16 cellular contexts compared by ENCODE assay signal in the genomic region with DNA sequence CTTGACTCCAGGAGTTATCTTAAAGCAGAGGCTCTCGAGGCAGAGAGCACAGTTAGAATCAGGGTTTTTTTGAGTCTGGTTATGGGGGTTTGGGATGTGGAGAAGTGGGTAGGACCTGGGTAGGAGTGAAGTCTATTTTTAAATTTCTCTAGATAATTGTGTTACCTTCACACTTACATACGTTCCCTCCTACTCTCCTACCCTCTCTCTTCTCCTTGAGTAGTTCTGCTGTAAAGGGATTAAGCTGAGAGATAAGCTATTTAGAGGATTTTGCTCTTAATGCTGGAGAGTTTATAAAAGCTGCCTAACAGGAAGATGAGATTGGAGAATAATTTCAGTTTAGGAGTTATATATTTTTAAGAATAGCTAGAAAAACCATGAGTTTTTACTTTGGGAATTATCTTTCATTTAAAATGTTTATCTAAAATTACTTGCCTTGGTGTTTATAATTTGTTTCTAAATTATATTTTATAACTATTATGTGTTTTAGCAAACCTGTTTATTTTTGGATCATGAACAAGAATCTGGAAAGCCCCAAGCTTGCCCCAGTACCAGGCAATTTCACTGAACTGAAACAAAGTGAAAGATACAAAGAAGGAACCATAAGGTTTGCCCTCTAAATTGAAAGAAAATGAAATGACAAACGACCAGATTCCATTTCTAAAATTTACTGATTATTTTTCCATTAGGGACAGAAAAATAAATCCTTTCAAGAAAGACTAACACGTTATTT.
DNase-seq lines count a peak whose midpoint lies in the region; ATAC-seq and TF ChIP-seq lines count a peak whose summit lies in the region.
"Had no signal": no experiment of that assay in that cellular context is flagged by ENCODE, and none has a peak within 500 bp of the region (broad histone marks: within the 10 kb centered on the region; RNA-seq: fewer than 3 reads in every experiment).

No MANE protein-coding gene starts in this region.

- H3K9me3 Mint-ChIP-seq in activated naive CD4-positive, alpha-beta T cell treated with anti-CD3 and anti-CD28 coated beads, Interleukin-2, amount 50 U/mL, for 24 hours = no peaks in the 10 kb centered on the region
- H3K9me3 Mint-ChIP-seq: activated naive CD4-positive, alpha-beta T cell treated with anti-CD3 and anti-CD28 coated beads, Interleukin-2, amount 50 U/mL, for 72 hours had no signal

- H2BK15ac ChIP-seq in mesendoderm (replicated peaks; ENCODE audit: low read depth) = no peak overlapping the region

- no peak overlapping the region for H3K4me3 ChIP-seq in mesendoderm (ENCODE audit: low read length)
- H3K4me3 ChIP-seq in testis = no peak overlapping the region
- H3K4me3 ChIP-seq: gastroesophageal sphincter, K562 had no signal

- no peak overlapping the region for H2AK5ac ChIP-seq in mesendoderm (ENCODE audit: low read length)

- H3K79me1 ChIP-seq in mesendoderm (ENCODE audit: low read length) = peaks cover 24% of the 10 kb centered on the region

- ATAC-seq in T-helper 17 cell = no peak
- no peak for ATAC-seq in HG03457 (IDR thresholded peaks at IDR 0.05; ENCODE audit: unreplicated experiment)
- no peak for ATAC-seq in GM18873 (IDR thresholded peaks at IDR 0.05; ENCODE audit: low FRiP score, unreplicated experiment)
- ATAC-seq in sciatic nerve = no peak
- ATAC-seq: activated naive CD4-positive, alpha-beta T cell treated with anti-CD3 and anti-CD28 coated beads, Interleukin-2, amount 50 U/mL, for 72 hours; gastroesophageal sphincter; HCT116; K562 had no signal

- peak overlapping the region; percentile 37 for H3K27ac Mint-ChIP-seq in activated naive CD4-positive, alpha-beta T cell treated with anti-CD3 and anti-CD28 coated beads, Interleukin-2, amount 50 U/mL, for 24 hours
- peak overlapping the region; percentile 45 for H3K27ac Mint-ChIP-seq in T-helper 17 cell
- H3K27ac Mint-ChIP-seq: activated naive CD4-positive, alpha-beta T cell treated with anti-CD3 and anti-CD28 coated beads, Interleukin-2, amount 50 U/mL, for 72 hours had no signal

- peaks cover 18% of the 10 kb centered on the region for H3K79me2 ChIP-seq in mesendoderm (ENCODE audit: control insufficient read depth, insufficient read depth, low read length)

- WGBS in mesendoderm (ENCODE audit: extremely low coverage, insufficient coverage, low lambda C conversion rate) = no CpG with 5 or more reads among the region's 4 CpGs
- WGBS in testis, 2 donors = 47 to 58% methylated on average over 4 of the region's 4 CpGs

- peaks cover 4% of the 10 kb centered on the region for H3K4me1 ChIP-seq in mesendoderm (ENCODE audit: control insufficient read depth, low read depth, low read length)
- peaks cover 22% of the 10 kb centered on the region for H3K4me1 ChIP-seq in testis

- peaks cover 4% of the 10 kb centered on the region for H3K27me3 Mint-ChIP-seq in activated naive CD4-positive, alpha-beta T cell treated with anti-CD3 and anti-CD28 coated beads, Interleukin-2, amount 50 U/mL, for 24 hours
- peaks cover 15% of the 10 kb centered on the region for H3K27me3 Mint-ChIP-seq in T-helper 17 cell

- TF ChIP-seq CTCF in testis (IDR thresholded peaks at IDR 0.05) = no peak

- H3K36me3 ChIP-seq in mesendoderm (ENCODE audit: control insufficient read depth, insufficient read depth, low read length) = peaks cover 1% of the 10 kb centered on the region
- H3K36me3 ChIP-seq in testis (ENCODE audit: low read depth, missing control alignments) = no peaks in the 10 kb centered on the region

- H3K4me3 Mint-ChIP-seq in activated naive CD4-positive, alpha-beta T cell treated with anti-CD3 and anti-CD28 coated beads, Interleukin-2, amount 50 U/mL, for 24 hours = no peak overlapping the region
- no peak overlapping the region for H3K4me3 Mint-ChIP-seq in T-helper 17 cell

- no peak overlapping the region for H3K4me2 ChIP-seq in mesendoderm (ENCODE audit: low read length)

- no peak overlapping the region for H3K4ac ChIP-seq in mesendoderm (ENCODE audit: low read depth, low read length)

- H3K9me3 ChIP-seq in T-helper 17 cell (ENCODE audit: control insufficient read depth, low read length, poor library complexity, severe bottlenecking) (no peaks in the 10 kb centered on the region), testis (no peaks in the 10 kb centered on the region)
- H3K9me3 ChIP-seq: gastroesophageal sphincter had no signal

- no peak overlapping the region for H3K27ac ChIP-seq in mesendoderm (ENCODE audit: low read depth, low read length)
- peak overlapping the region; percentile 1 to 42 for H3K27ac ChIP-seq in testis
- H3K27ac ChIP-seq: 22Rv1 had no signal

- H2BK120ac ChIP-seq in mesendoderm (ENCODE audit: low read depth, low read length) = no peak overlapping the region

- no peak for TF ChIP-seq POLR2A in testis (IDR thresholded peaks at IDR 0.05)

- H3K36me3 Mint-ChIP-seq in activated naive CD4-positive, alpha-beta T cell treated with anti-CD3 and anti-CD28 coated beads, Interleukin-2, amount 50 U/mL, for 24 hours = no peaks in the 10 kb centered on the region
- no peaks in the 10 kb centered on the region for H3K36me3 Mint-ChIP-seq in T-helper 17 cell (ENCODE audit: low read depth)
- H3K36me3 Mint-ChIP-seq: activated naive CD4-positive, alpha-beta T cell treated with anti-CD3 and anti-CD28 coated beads, Interleukin-2, amount 50 U/mL, for 72 hours had no signal

- peak overlapping the region; percentile 24 for H3K9ac ChIP-seq in mesendoderm (ENCODE audit: low read length)

- intact Hi-C loops in testis (cut with DNase I; ENCODE audit: low total_unique reads) (no loop called here), sciatic nerve (cut with DNase I) (no loop called here)

- no peak overlapping the region for H4K5ac ChIP-seq in mesendoderm (ENCODE audit: low read length)

- H3K18ac ChIP-seq in mesendoderm (ENCODE audit: low read length) = no peak overlapping the region

- H3K56ac ChIP-seq in mesendoderm (ENCODE audit: low read length) = no peak overlapping the region

- no peaks in the 10 kb centered on the region for H3K4me1 Mint-ChIP-seq in activated naive CD4-positive, alpha-beta T cell treated with anti-CD3 and anti-CD28 coated beads, Interleukin-2, amount 50 U/mL, for 24 hours
- H3K4me1 Mint-ChIP-seq in T-helper 17 cell = peaks cover 10% of the 10 kb centered on the region

- no peak for DNase-seq in activated naive CD4-positive, alpha-beta T cell (lab: John Stamatoyannopoulos, UW)
- no peak for DNase-seq in T-helper 17 cell
- peak; percentile 37 for DNase-seq in mesendoderm
- no peak for DNase-seq in testis
- no peak for DNase-seq in sciatic nerve (ENCODE audit: low spot score)
- DNase-seq: activated CD8-positive, alpha-beta memory T cell treated with anti-CD3 and anti-CD28 coated beads for 24 hours; kidney glomerular epithelial cell; T-helper 9 cell had no signal

- H3K23ac ChIP-seq in mesendoderm (ENCODE audit: low read length) = no peak overlapping the region

- H3K27me3 ChIP-seq in mesendoderm (ENCODE audit: insufficient read depth, low read length, poor library complexity) (no peaks in the 10 kb centered on the region), testis (no peaks in the 10 kb centered on the region)
- H3K27me3 ChIP-seq: gastroesophageal sphincter had no signal

- no peak overlapping the region for H2BK5ac ChIP-seq in mesendoderm (ENCODE audit: low read length)

- no peak overlapping the region for H4K8ac ChIP-seq in mesendoderm (ENCODE audit: low read depth, low read length)
